Comparison of ENCODE assay signal across 22 cellular contexts in the genomic region with DNA sequence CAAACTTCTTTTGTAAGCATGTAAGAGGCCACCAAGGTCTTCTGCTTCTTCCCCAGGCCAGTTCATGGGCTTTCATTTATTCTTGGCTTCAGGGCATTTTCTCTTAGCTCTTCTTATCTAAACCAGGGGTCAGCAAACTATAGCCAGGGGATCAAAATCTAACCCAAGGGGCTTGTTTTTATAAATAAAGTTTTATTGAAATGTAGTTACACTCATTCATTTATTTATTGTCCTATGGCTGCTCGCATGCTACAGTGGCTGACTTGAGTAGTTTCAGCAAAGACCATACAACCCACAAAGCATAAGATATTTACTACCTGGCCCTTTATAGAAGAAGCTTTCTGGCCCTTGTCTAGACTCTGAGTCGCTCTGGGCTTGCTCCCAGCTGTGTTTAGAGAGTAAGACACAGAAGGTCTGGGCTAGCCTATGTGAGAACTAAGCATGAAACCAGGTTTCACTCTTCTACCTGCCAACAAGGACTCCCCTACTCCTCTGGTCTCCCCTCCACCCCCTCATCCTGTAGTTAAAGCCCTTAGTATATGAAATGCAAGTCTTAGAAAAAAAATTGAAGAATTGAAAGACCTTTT. TPM values are rescaled to one million over a fixed set of nuclear protein-coding genes. Genes with fewer than 3 reads are reported as not detected.
DNase-seq lines count a peak whose midpoint lies in the region; ATAC-seq and TF ChIP-seq lines count a peak whose summit lies in the region.
"Had no signal": no experiment of that assay in that cellular context is flagged by ENCODE, and none has a peak within 500 bp of the region (broad histone marks: within the 10 kb centered on the region; RNA-seq: fewer than 3 reads in every experiment).

No MANE protein-coding gene starts in this region.

- H3K9me2 ChIP-seq in hepatocyte (replicated peaks; ENCODE audit: insufficient read depth) = no peaks in the 10 kb centered on the region

- no peaks in the 10 kb centered on the region for H3K9me3 ChIP-seq in hepatocyte (ENCODE audit: low read depth)
- H3K9me3 ChIP-seq: breast epithelium, Peyer's patch, prostate gland had no signal

- no peaks in the 10 kb centered on the region for H3K36me3 Mint-ChIP-seq in T-cell

- TF ChIP-seq CTCF in hepatocyte (IDR thresholded peaks at IDR 0.05; ENCODE audit: poor library complexity) = no peak

- 92% methylated on average over 2 of the region's 2 CpGs for WGBS in hepatocyte (ENCODE audit: low lambda C conversion rate, missing lambda C conversion rate)

- ATAC-seq in GM19328 (IDR thresholded peaks at IDR 0.05; ENCODE audit: unreplicated experiment) (peak; percentile 42), HG02623 (IDR thresholded peaks at IDR 0.05; ENCODE audit: unreplicated experiment) (peak; percentile 46), HG03159 (IDR thresholded peaks at IDR 0.05; ENCODE audit: unreplicated experiment) (peak; percentile 51), T-cell (replicated peaks in 1 of 4) (no peak)
- ATAC-seq: activated CD8-positive, alpha-beta T cell treated with anti-CD3 and anti-CD28 coated beads, Interleukin-2, amount 10 ng/mL, durations not matched to agents 7 days and 5 days had no signal

- H3K27me3 Mint-ChIP-seq in T-cell = no peaks in the 10 kb centered on the region

- H3K4me1 ChIP-seq in hepatocyte (ENCODE audit: insufficient read depth) = no peaks in the 10 kb centered on the region
- H3K4me1 ChIP-seq: breast epithelium, prostate gland had no signal

- H3K4me3 Mint-ChIP-seq in T-cell = no peak overlapping the region
- H3K4me3 Mint-ChIP-seq: activated CD8-positive, alpha-beta T cell treated with anti-CD3 and anti-CD28 coated beads, Interleukin-2, amount 10 ng/mL, durations not matched to agents 7 days and 5 days; activated T-helper 1 cell treated with anti-CD3 and anti-CD28 coated beads, Interleukin-12 subunit alpha, Interleukin-12 subunit beta, Interleukin-2, Interleukin-4 antibody, amounts not matched to agents 30 ng/mL and 10 ng/mL and 1 ng/mL, durations not matched to agents 14 hours and 24 hours and 36 hours; nephron; T-helper 2 cell treated with Interferon-gamma antibody and Interleukin-4, amounts not matched to agents 5 μg/mL and 100 μg/mL, for 36 hours had no signal

- no peaks in the 10 kb centered on the region for H3K79me2 ChIP-seq in hepatocyte

- no peaks in the 10 kb centered on the region for H3K27me3 ChIP-seq in hepatocyte
- H3K27me3 ChIP-seq: breast epithelium, Peyer's patch had no signal

- H4K20me1 ChIP-seq in hepatocyte (ENCODE audit: insufficient read depth, poor library complexity, severe bottlenecking) = no peaks in the 10 kb centered on the region

- CTCF ChIA-PET in T-cell (lab: Charles Lee) = interaction anchor here (0.7 to 1.9 kb wide), 7 partner anchors 390 to 773 kb away, joined by 3 to 6 read pairs (median 3); no protein-coding TSS in a partner anchor

- H3K27ac Mint-ChIP-seq in T-cell = no peak overlapping the region
- H3K27ac Mint-ChIP-seq: activated CD8-positive, alpha-beta T cell treated with anti-CD3 and anti-CD28 coated beads, Interleukin-2, amount 10 ng/mL, durations not matched to agents 7 days and 5 days; activated T-helper 1 cell treated with anti-CD3 and anti-CD28 coated beads, Interleukin-12 subunit alpha, Interleukin-12 subunit beta, Interleukin-2, Interleukin-4 antibody, amounts not matched to agents 30 ng/mL and 10 ng/mL and 1 ng/mL, durations not matched to agents 14 hours and 24 hours and 36 hours; nephron; T-helper 2 cell treated with Interferon-gamma antibody and Interleukin-4, amounts not matched to agents 5 μg/mL and 100 μg/mL, for 36 hours had no signal

- H2AFZ ChIP-seq in hepatocyte = no peak overlapping the region

- no peak overlapping the region for H3K4me3 ChIP-seq in hepatocyte
- H3K4me3 ChIP-seq: breast epithelium, Peyer's patch, prostate gland, skin epidermis had no signal

- no peak overlapping the region for H3K4me2 ChIP-seq in hepatocyte

- H3K36me3 ChIP-seq in hepatocyte (replicated peaks; ENCODE audit: insufficient read depth, low read depth) = no peaks in the 10 kb centered on the region
- H3K36me3 ChIP-seq: breast epithelium, Peyer's patch, prostate gland had no signal

- H3K4me1 Mint-ChIP-seq in T-cell = peaks cover 6 to 11% (median 7%) of the 10 kb centered on the region in 3 donors
- H3K4me1 Mint-ChIP-seq: nephron had no signal

- no peaks in the 10 kb centered on the region for H3K9me3 Mint-ChIP-seq in T-cell
- H3K9me3 Mint-ChIP-seq: activated T-helper 1 cell treated with anti-CD3 and anti-CD28 coated beads, Interleukin-12 subunit alpha, Interleukin-12 subunit beta, Interleukin-2, Interleukin-4 antibody, amounts not matched to agents 30 ng/mL and 10 ng/mL and 1 ng/mL, durations not matched to agents 14 hours and 24 hours and 36 hours; nephron; T-helper 2 cell treated with Interferon-gamma antibody and Interleukin-4, amounts not matched to agents 5 μg/mL and 100 μg/mL, for 36 hours had no signal

- POLR2A ChIA-PET in T-cell (lab: Charles Lee) = no interaction called here

- no peak for DNase-seq in hepatocyte (ENCODE audit: low spot score)
- no peak for DNase-seq in T-cell
- DNase-seq in NOMO-1 treated with DMSO at 0.1 percent for 48 hours (lab: John Stamatoyannopoulos, UW; ENCODE audit: unreplicated experiment) = no peak
- no peak for DNase-seq in NCI-H748 (lab: John Stamatoyannopoulos, UW; ENCODE audit: unreplicated experiment)
- DNase-seq: activated CD8-positive, alpha-beta T cell treated with anti-CD3 and anti-CD28 coated beads, Interleukin-2, amount 10 ng/mL, durations not matched to agents 7 days and 5 days; COR-L47; EL; mesendoderm; NCI-H1417 treated with DMSO at 0.1 percent for 48 hours; Peyer's patch; stimulated activated CD4-positive, alpha-beta T cell treated with anti-CD3 and anti-CD28 coated beads, Interleukin-2, amount 100 ng/mL, for 48 hours had no signal

- H3K27ac ChIP-seq in hepatocyte = no peak overlapping the region
- H3K27ac ChIP-seq: breast epithelium, Peyer's patch, prostate gland, skin epidermis had no signal

RNA-seq across cellular contexts. Expression of a gene that starts 43.2 kb away (rescaled TPM):
- total RNA-seq in hepatocyte (not detected in 2 replicates), T-cell (not detected)
- polyA plus RNA-seq in hepatocyte = 0.61 TPM in 1 of 2 replicates, not detected in the other
- total RNA-seq: activated CD8-positive, alpha-beta T cell treated with anti-CD3 and anti-CD28 coated beads, Interleukin-2, amount 10 ng/mL, durations not matched to agents 7 days and 5 days; activated T-helper 1 cell treated with anti-CD3 and anti-CD28 coated beads, Interleukin-12 subunit alpha, Interleukin-12 subunit beta, Interleukin-2, Interleukin-4 antibody, amounts not matched to agents 30 ng/mL and 10 ng/mL and 1 ng/mL, durations not matched to agents 14 hours and 24 hours and 36 hours; breast epithelium; endothelial cell of umbilical vein; HT-29; Peyer's patch had no signal

Comparison
In these comparisons a context has a peak if more than half of its experiments do, and no peak if none do; other contexts are left out.
1. ATAC-seq: peak in GM19328 (single experiment), HG02623 (single experiment) and HG03159 (single experiment); none in T-cell (0 of 4).